ENCODE assay signal across 9 cellular contexts in genomic region chr19:49911381-49912145, GRCh38. TPM values are rescaled to one million over a fixed set of nuclear protein-coding genes. Genes with fewer than 3 reads are reported as not detected.
DNase-seq lines count a peak whose midpoint lies in the region; ATAC-seq, FAIRE-seq and TF ChIP-seq lines count a peak whose summit lies in the region.
"Had no signal": no experiment of that assay in that cellular context is flagged by ENCODE, and none has a peak within 500 bp of the region (broad histone marks: within the 10 kb centered on the region; RNA-seq: fewer than 3 reads in every experiment).

No MANE protein-coding gene starts in this region.

- BruUV-seq in IMR-90 (replicated peaks; lab: Mats Ljungman, UMichigan) (no TSS peak), K562 (replicated peaks; lab: Mats Ljungman, UMichigan) (no TSS peak)

- H2BK15ac ChIP-seq in IMR-90 (ENCODE audit: low read depth, low read length), result no peak overlapping the region

- peaks cover 63% of the 10 kb centered on the region for H3K36me3 ChIP-seq in IMR-90 (ENCODE audit: control insufficient read depth, insufficient read depth, low read length)
- H3K36me3 ChIP-seq in K562 (ENCODE audit: control insufficient read depth, insufficient read depth, low read length), result peaks cover 94% of the 10 kb centered on the region; the same call in 2 of the 3 replicates
- H3K36me3 ChIP-seq in osteoblast (ENCODE audit: insufficient read depth, low read length), result peaks cover 55% of the 10 kb centered on the region
- H3K36me3 ChIP-seq in suprapubic skin, result peaks cover 62% of the 10 kb centered on the region
- peaks cover 9% of the 10 kb centered on the region for H3K36me3 ChIP-seq in breast epithelium

- intact Hi-C loops in IMR-90 (cut with micrococcal nuclease) (no loop called here), K562 (cut with micrococcal nuclease) (no loop called here), breast epithelium (cut with DNase I; ENCODE audit: low total_unique reads) (no loop called here)

- CTCF ChIA-PET in IMR-90 (lab: Yijun Ruan, JAX), result no interaction called here
- CTCF ChIA-PET in K562 (lab: Yijun Ruan, JAX; ENCODE audit: low intra/inter-chr PET ratio), result no interaction called here

- H3K9me3 ChIP-seq in IMR-90 (ENCODE audit: control insufficient read depth, insufficient read depth, low read length) (no peaks in the 10 kb centered on the region), K562 (replicated peaks; ENCODE audit: control insufficient read depth, insufficient read depth, low read depth, low read length) (no peaks in the 10 kb centered on the region), osteoblast (ENCODE audit: low read depth, low read length) (no peaks in the 10 kb centered on the region), suprapubic skin (no peaks in the 10 kb centered on the region), breast epithelium (no peaks in the 10 kb centered on the region)

- H4K91ac ChIP-seq in IMR-90 (ENCODE audit: insufficient read depth, low read depth, low read length), result no peak overlapping the region

- in situ Hi-C loops in GM13976 (cut with MboI; ENCODE audit: low sequenced_read_pairs, unreplicated experiment), result no loop called here
- in situ Hi-C loops in IMR-90 (cut with MboI; ENCODE audit: low sequenced_read_pairs), result no loop called here
- in situ Hi-C loops in K562 (cut with MboI), result no loop called here

- H2BK5ac ChIP-seq in IMR-90 (ENCODE audit: low read depth, low read length, poor library complexity, severe bottlenecking), result no peak overlapping the region

- no peak overlapping the region for H3K14ac ChIP-seq in IMR-90 (replicated peaks; ENCODE audit: low read depth, low read length)

- H3K4me3 ChIP-seq in IMR-90 (ENCODE audit: insufficient read depth, low read depth, low read length), result no peak overlapping the region
- no peak overlapping the region for H3K4me3 ChIP-seq in K562
- no peak overlapping the region for H3K4me3 ChIP-seq in osteoblast (ENCODE audit: insufficient read depth, low read length)
- H3K4me3 ChIP-seq in suprapubic skin, result no peak overlapping the region
- no peak overlapping the region for H3K4me3 ChIP-seq in breast epithelium

- H3K27ac ChIP-seq in IMR-90 (ENCODE audit: insufficient read depth, low read length) (no peak overlapping the region), K562 (ENCODE audit: extremely low read depth, low read depth, low read length) (no peak overlapping the region), osteoblast (ENCODE audit: low read depth, low read length) (no peak overlapping the region), suprapubic skin (no peak overlapping the region), breast epithelium (peak overlapping the region in 1 of 2 donors; percentile 38)

- H3K79me2 ChIP-seq in K562 (ENCODE audit: control insufficient read depth, insufficient read depth, low read length) (peaks cover 56% of the 10 kb centered on the region), osteoblast (ENCODE audit: insufficient read depth, low read length) (peaks cover 37% of the 10 kb centered on the region)

- no peak for FAIRE-seq in K562 (lab: Jason Lieb, UNC)

- H3K4ac ChIP-seq in IMR-90 (ENCODE audit: low read depth, low read length), result no peak overlapping the region

- H3K56ac ChIP-seq in IMR-90 (ENCODE audit: extremely low read depth, insufficient read depth, low read length), result no peak overlapping the region

- H3K79me1 ChIP-seq in IMR-90 (ENCODE audit: low read depth in 1 of 2, low read length in 2 of 2), result peaks cover 15 to 79% of the 10 kb centered on the region in 2 experiments

- H2AK5ac ChIP-seq in IMR-90 (ENCODE audit: low read depth, low read length), result no peak overlapping the region

- no peak overlapping the region for H4K5ac ChIP-seq in IMR-90 (ENCODE audit: low read depth, low read length)

- peak overlapping the region; percentile 8 for H2AK9ac ChIP-seq in IMR-90 (replicated peaks; ENCODE audit: low read depth, low read length, poor library complexity)

- TF ChIP-seq EP300 in K562 (IDR thresholded peaks at IDR 0.05; ENCODE audit: low read length), result no peak
- TF ChIP-seq EP300 in suprapubic skin (IDR thresholded peaks at IDR 0.05), result no peak

- no peak overlapping the region for H4K8ac ChIP-seq in IMR-90 (ENCODE audit: low read depth in 2 of 2, low read length in 2 of 2)

- no peak overlapping the region for H3K18ac ChIP-seq in IMR-90 (ENCODE audit: low read depth, low read length)

- no peak overlapping the region for H3K9ac ChIP-seq in IMR-90 (ENCODE audit: low read depth, low read length)
- peak overlapping the region in 1 of 2 experiments; percentile 42; a peak in 1 of 4 replicates for H3K9ac ChIP-seq in K562 (ENCODE audit: insufficient read depth in 1 of 2, low read depth in 2 of 2, low read length in 2 of 2)

- TF ChIP-seq POLR2A in IMR-90 (IDR thresholded peaks at IDR 0.05; ENCODE audit: low read depth, low read length) (no peak), K562 (conservative IDR thresholded peaks at IDR 0.05) (peak; percentile 46; the same call in 1 of the 2 replicates), suprapubic skin (IDR thresholded peaks at IDR 0.05) (no peak), breast epithelium (IDR thresholded peaks at IDR 0.05) (no peak)

- TF ChIP-seq CTCF in GM13976 (IDR thresholded peaks at IDR 0.05; ENCODE audit: borderline replicate concordance, control extremely low read depth, extremely low read depth, insufficient read depth, missing control alignments) (no peak), IMR-90 (conservative IDR thresholded peaks at IDR 0.05; ENCODE audit: low read depth, low read length) (no peak), K562 (IDR thresholded peaks at IDR 0.05 in 2 of 3, conservative IDR thresholded peaks at IDR 0.05 in 1 of 3; ENCODE audit: insufficient read depth in 2 of 3, low read depth in 1 of 3, low read length in 3 of 3) (no peak), osteoblast (IDR thresholded peaks at IDR 0.05; ENCODE audit: extremely low read depth, low read depth, low read length) (no peak), suprapubic skin (IDR thresholded peaks at IDR 0.05) (no peak), breast epithelium (IDR thresholded peaks at IDR 0.05) (no peak)

- H4K20me1 ChIP-seq in IMR-90 (ENCODE audit: insufficient read depth, low read length) (peaks cover 36% of the 10 kb centered on the region), K562 (replicated peaks; ENCODE audit: control insufficient read depth, insufficient read depth, low read length) (peaks cover 44% of the 10 kb centered on the region), osteoblast (ENCODE audit: insufficient read depth, low read length) (peaks cover 36% of the 10 kb centered on the region)

- no peak overlapping the region for H2BK20ac ChIP-seq in IMR-90 (ENCODE audit: low read depth, low read length)

- H3K27me3 ChIP-seq in IMR-90 (ENCODE audit: control insufficient read depth, insufficient read depth, low read length), result no peaks in the 10 kb centered on the region
- no peaks in the 10 kb centered on the region for H3K27me3 ChIP-seq in K562 (ENCODE audit: control insufficient read depth in 2 of 2, insufficient read depth in 2 of 2, low read length in 2 of 2)
- H3K27me3 ChIP-seq in osteoblast (ENCODE audit: insufficient read depth, low read length), result no peaks in the 10 kb centered on the region
- no peaks in the 10 kb centered on the region for H3K27me3 ChIP-seq in suprapubic skin
- H3K27me3 ChIP-seq in breast epithelium, result no peaks in the 10 kb centered on the region

- dilution Hi-C loops in IMR-90 (cut with HindIII; ENCODE audit: low sequenced_read_pairs, unreplicated experiment), result no loop called here

- H3K4me2 ChIP-seq in IMR-90 (ENCODE audit: low read depth, low read length) (no peak overlapping the region), K562 (ENCODE audit: insufficient read depth, low read length) (no peak overlapping the region), osteoblast (ENCODE audit: insufficient read depth, low read length) (no peak overlapping the region)

- H3K4me1 ChIP-seq in IMR-90 (ENCODE audit: control insufficient read depth, insufficient read depth, low read length) (peaks cover 3% of the 10 kb centered on the region), K562 (replicated peaks in 1 of 2; ENCODE audit: control insufficient read depth in 2 of 2, insufficient read depth in 2 of 2, low read length in 2 of 2) (peaks cover 0 to 23% of the 10 kb centered on the region in 2 experiments; a peak in 2 of 5 replicates), osteoblast (ENCODE audit: insufficient read depth, low read length) (peaks cover 3% of the 10 kb centered on the region), suprapubic skin (no peaks in the 10 kb centered on the region), breast epithelium (no peaks in the 10 kb centered on the region)

- ATAC-seq in IMR-90 (ENCODE audit: low read depth), result no peak
- ATAC-seq in K562, result no peak

- H3K23ac ChIP-seq in IMR-90 (ENCODE audit: low read depth, low read length), result no peak overlapping the region

- no peak overlapping the region for H2BK120ac ChIP-seq in IMR-90 (ENCODE audit: low read depth, low read length)

- WGBS in IMR-90 (ENCODE audit: extremely low coverage in 2 of 2, insufficient read length in 1 of 2), 2 experiments, result 89% methylated on average over 5 of the region's 9 CpGs; no CpG with 5 or more reads in 1 of the 2 experiments
- 86% methylated on average over 7 of the region's 9 CpGs for WGBS in K562 (ENCODE audit: insufficient coverage, low coverage, missing lambda C conversion rate)
- 48% methylated on average over 9 of the region's 9 CpGs for WGBS in suprapubic skin

- no peak for TF ChIP-seq RAD21 in IMR-90 (IDR thresholded peaks at IDR 0.05; ENCODE audit: low read length)
- TF ChIP-seq RAD21 in K562 (CRISPR knock-in tag; conservative IDR thresholded peaks at IDR 0.05 in 1 of 2, IDR thresholded peaks at IDR 0.05 in 1 of 2), result no peak

- DNase-seq in GM13976 (ENCODE audit: low spot score) (peak; percentile 83), IMR-90 (peak; percentile 52), K562 (ENCODE audit: extremely low read depth in 1 of 4, low spot score in 3 of 4) (no peak), osteoblast (ENCODE audit: insufficient read length, low spot score, missing footprints) (peak; percentile 76), suprapubic skin (ENCODE audit: low spot score in 2 of 2) (no peak), mucosa of gallbladder (ENCODE audit: low spot score) (no peak), NCI-H526 (lab: John Stamatoyannopoulos, UW) (no peak), breast epithelium (ENCODE audit: low spot score in 2 of 2) (no peak)
- DNase-seq: effector CD4-positive, alpha-beta T cell had no signal

- POLR2A ChIA-PET in IMR-90 (lab: Charles Lee; ENCODE audit: unreplicated experiment) (no interaction called here), K562 (lab: Yijun Ruan, JAX) (interaction anchor here (0.5 to 13.2 kb wide), 7 partner anchors 9 to 417 kb away, joined by 3 to 105 read pairs (median 5); partner anchors contain the start of genes ATF5 and NUP62)

- no peak overlapping the region for H2AFZ ChIP-seq in IMR-90 (replicated peaks; ENCODE audit: low read length, poor library complexity)
- H2AFZ ChIP-seq in K562 (ENCODE audit: low read depth, low read length), result no peak overlapping the region
- no peak overlapping the region for H2AFZ ChIP-seq in osteoblast (ENCODE audit: low read length)

- H3K9me1 ChIP-seq in IMR-90 (ENCODE audit: insufficient read depth, low read length), result peaks cover 15% of the 10 kb centered on the region
- H3K9me1 ChIP-seq in K562 (ENCODE audit: control insufficient read depth, insufficient read depth, low read length), result no peaks in the 10 kb centered on the region

RNA-seq across cellular contexts. Expression of gene IL4I1, which starts 14.9 kb away (rescaled TPM):
- under 0.01 and 0.36 TPM in 2 replicates for total RNA-seq in IMR-90 (2012; rRNA removed)
- 0.27 and 0.31 TPM in 2 replicates for polyA plus RNA-seq in IMR-90 (2012; rRNA removed)
- 0.29 and 0.48 TPM in 2 replicates for polyA plus RNA-seq in IMR-90 (2012; cell fraction: cytosol; rRNA removed)
- polyA plus RNA-seq in IMR-90 (2012; cell fraction: nucleus; rRNA removed; ENCODE audit: low replicate concordance), result 0.24 and 0.60 TPM in 2 replicates
- 0.93 TPM in 1 of 2 replicates, not detected in the other for total RNA-seq in K562 (2011; cell fraction: chromatin; rRNA removed; ENCODE audit: low replicate concordance)
- total RNA-seq in K562 (2011; cell fraction: nucleolus; rRNA removed), result 1.8 TPM in 2 replicates
- 0.37 and 0.46 TPM in 2 replicates for total RNA-seq in K562 (2011; cell fraction: nucleoplasm; rRNA removed)
- total RNA-seq in K562 (2014; rRNA removed), result 0.90 and 0.95 TPM in 2 replicates
- total RNA-seq in K562 (2014; rRNA removed; fragmentation: Illumina TruSeq; extraction: Trizol), result 0.33 TPM in 1 of 2 replicates, not detected in the other
- 0.19 and 0.43 TPM in 2 replicates for total RNA-seq in K562 (2015; rRNA removed; fragmentation: Illumina TruSeq; extraction: Trizol)
- 0.55 and 0.76 TPM in 2 replicates for total RNA-seq in K562 (2021)
- polyA plus RNA-seq in K562 (2011; rRNA removed), result 0.06 and 0.31 TPM in 2 replicates
- polyA plus RNA-seq in K562 (2011; cell fraction: cytosol; rRNA removed), result 0.04 and 0.36 TPM in 2 replicates
- polyA plus RNA-seq in K562 (2011; cell fraction: nucleus; rRNA removed), result 0.24 and 0.27 TPM in 2 replicates
- 0.50 and 0.56 TPM in 2 replicates for polyA plus RNA-seq in K562 (2012)
- polyA plus RNA-seq in K562 (2014; fragmentation: Illumina TruSeq; extraction: Trizol), result 0.15 TPM in 1 of 2 replicates, not detected in the other
- polyA plus RNA-seq in K562 (2014; fragmentation: Nextera tagmentation; extraction: Ambion mirVana), result under 1 TPM in 1 of 2 experiments, not detected in 1; 0.13 TPM
- 0.09 and 0.44 TPM in 2 replicates for polyA plus RNA-seq in K562 (2014; rRNA removed)
- 0.11 TPM in 1 of 2 replicates, not detected in the other for polyA minus RNA-seq in K562 (2011; rRNA and poly(A)+ RNA removed)
- 0.67 and 0.73 TPM in 2 replicates for polyA minus RNA-seq in K562 (2011; cell fraction: cytosol; rRNA and poly(A)+ RNA removed)
- 0.67 and 0.81 TPM in 2 replicates for polyA minus RNA-seq in K562 (2011; cell fraction: nucleus; rRNA and poly(A)+ RNA removed)
- 0.29 and 1.4 TPM in 2 replicates for total RNA-seq in osteoblast
- under 1 TPM in 1 of 4 donors, not detected in 3; 0.89 TPM for total RNA-seq in suprapubic skin
- total RNA-seq in mucosa of gallbladder, result 0.81 TPM
- 1 to 10 TPM in 1 of 3 donors, under 1 TPM in 2; 0.48 to 2.2 (median 0.66) TPM for total RNA-seq in breast epithelium

RNA-seq across cellular contexts. Expression of gene ATF5, which starts 17.4 kb away (rescaled TPM):
- 2.7 and 3.3 TPM in 2 replicates for total RNA-seq in IMR-90 (2012; rRNA removed)
- 13.3 and 15.7 TPM in 2 replicates for polyA plus RNA-seq in IMR-90 (2012; rRNA removed)
- polyA plus RNA-seq in IMR-90 (2012; cell fraction: cytosol; rRNA removed), result 14.8 and 22.7 TPM in 2 replicates
- polyA plus RNA-seq in IMR-90 (2012; cell fraction: nucleus; rRNA removed; ENCODE audit: low replicate concordance), result 22.9 and 36.5 TPM in 2 replicates
- 9.2 and 9.5 TPM in 2 replicates for total RNA-seq in K562 (2011; cell fraction: chromatin; rRNA removed; ENCODE audit: low replicate concordance)
- total RNA-seq in K562 (2011; cell fraction: nucleolus; rRNA removed), result 5.7 and 9.2 TPM in 2 replicates
- 10.9 and 12.4 TPM in 2 replicates for total RNA-seq in K562 (2011; cell fraction: nucleoplasm; rRNA removed)
- total RNA-seq in K562 (2014; rRNA removed), result 20.5 and 21.7 TPM in 2 replicates
- total RNA-seq in K562 (2014; rRNA removed; fragmentation: Illumina TruSeq; extraction: Trizol), result 10.8 and 11.1 TPM in 2 replicates
- total RNA-seq in K562 (2015; rRNA removed; fragmentation: Illumina TruSeq; extraction: Trizol), result 11.1 and 13.0 TPM in 2 replicates
- 52.4 and 57.6 TPM in 2 replicates for total RNA-seq in K562 (2021)
- 3.0 and 5.9 TPM in 2 replicates for polyA plus RNA-seq in K562 (2011; rRNA removed)
- 4.5 and 8.9 TPM in 2 replicates for polyA plus RNA-seq in K562 (2011; cell fraction: cytosol; rRNA removed)
- polyA plus RNA-seq in K562 (2011; cell fraction: nucleus; rRNA removed), result 6.4 and 6.8 TPM in 2 replicates
- 38.4 and 739 TPM in 2 replicates for polyA plus RNA-seq in K562 (2012)
- polyA plus RNA-seq in K562 (2014; fragmentation: Illumina TruSeq; extraction: Trizol), result 30.7 and 53.3 TPM in 2 replicates
- polyA plus RNA-seq in K562 (2014; fragmentation: Nextera tagmentation; extraction: Ambion mirVana), result 1 to 10 TPM; 3.8 to 5.2 TPM
- 39.6 and 42.8 TPM in 2 replicates for polyA plus RNA-seq in K562 (2014; rRNA removed)
- 0.74 and 1.9 TPM in 2 replicates for polyA minus RNA-seq in K562 (2011; rRNA and poly(A)+ RNA removed)
- 2.4 and 4.5 TPM in 2 replicates for polyA minus RNA-seq in K562 (2011; cell fraction: cytosol; rRNA and poly(A)+ RNA removed)
- polyA minus RNA-seq in K562 (2011; cell fraction: nucleus; rRNA and poly(A)+ RNA removed), result 0.54 and 0.89 TPM in 2 replicates
- 6.2 and 8.3 TPM in 2 replicates for total RNA-seq in osteoblast
- 1 to 10 TPM; 4.5 to 9.1 (median 6.7) TPM for total RNA-seq in suprapubic skin
- total RNA-seq in mucosa of gallbladder, result 20.2 TPM
- 10 to 100 TPM in 1 of 3 donors, 1 to 10 TPM in 2; 5.9 to 20.0 (median 8.2) TPM for total RNA-seq in breast epithelium

RNA-seq across cellular contexts. Expression of gene NUP62, which starts 17.7 kb away (rescaled TPM):
- total RNA-seq in IMR-90 (2012; rRNA removed) (21.3 and 26.4 TPM in 2 replicates), K562 (2014; rRNA removed) (78.5 and 101 TPM in 2 replicates), K562 (2014; rRNA removed; fragmentation: Illumina TruSeq; extraction: Trizol) (49.1 and 51.3 TPM in 2 replicates), K562 (2015; rRNA removed; fragmentation: Illumina TruSeq; extraction: Trizol) (68.0 and 70.2 TPM in 2 replicates), K562 (2021) (109 and 118 TPM in 2 replicates), osteoblast (21.2 and 22.8 TPM in 2 replicates), suprapubic skin (10 to 100 TPM; 40.3 to 46.2 (median 44.6) TPM), mucosa of gallbladder (45.9 TPM), breast epithelium (10 to 100 TPM; 30.9 to 41.0 (median 36.4) TPM)
- polyA plus RNA-seq in IMR-90 (2012; rRNA removed) (29.7 and 32.4 TPM in 2 replicates), K562 (2011; rRNA removed) (20.8 and 27.4 TPM in 2 replicates), K562 (2014; fragmentation: Illumina TruSeq; extraction: Trizol) (89.2 and 102 TPM in 2 replicates), K562 (2014; fragmentation: Nextera tagmentation; extraction: Ambion mirVana) (10 to 100 TPM; 16.9 to 20.7 TPM), K562 (2014; rRNA removed) (66.0 and 71.8 TPM in 2 replicates)
- 15.8 and 24.2 TPM in 2 replicates for polyA plus RNA-seq in IMR-90 (2012; cell fraction: cytosol; rRNA removed)
- 26.5 and 28.5 TPM in 2 replicates for polyA plus RNA-seq in IMR-90 (2012; cell fraction: nucleus; rRNA removed; ENCODE audit: low replicate concordance)
- total RNA-seq in K562 (2011; cell fraction: chromatin; rRNA removed; ENCODE audit: low replicate concordance), result 61.1 and 124 TPM in 2 replicates
- 57.5 and 59.2 TPM in 2 replicates for total RNA-seq in K562 (2011; cell fraction: nucleolus; rRNA removed)
- 77.8 and 90.7 TPM in 2 replicates for total RNA-seq in K562 (2011; cell fraction: nucleoplasm; rRNA removed)
- 24.2 and 45.3 TPM in 2 replicates for polyA plus RNA-seq in K562 (2011; cell fraction: cytosol; rRNA removed)
- 21.8 and 35.3 TPM in 2 replicates for polyA plus RNA-seq in K562 (2011; cell fraction: nucleus; rRNA removed)
- 51.8 and 87.1 TPM in 2 replicates for polyA plus RNA-seq in K562 (2012)
- polyA minus RNA-seq in K562 (2011; rRNA and poly(A)+ RNA removed), result 14.2 and 15.0 TPM in 2 replicates
- 25.2 and 30.2 TPM in 2 replicates for polyA minus RNA-seq in K562 (2011; cell fraction: cytosol; rRNA and poly(A)+ RNA removed)
- polyA minus RNA-seq in K562 (2011; cell fraction: nucleus; rRNA and poly(A)+ RNA removed), result 12.9 and 13.6 TPM in 2 replicates

RNA-seq across cellular contexts. Expression of gene TBC1D17, which starts 34.1 kb away (rescaled TPM):
- total RNA-seq in IMR-90 (2012; rRNA removed), result 1.1 and 1.4 TPM in 2 replicates
- 26.8 and 27.8 TPM in 2 replicates for polyA plus RNA-seq in IMR-90 (2012; rRNA removed)
- 18.6 and 33.5 TPM in 2 replicates for polyA plus RNA-seq in IMR-90 (2012; cell fraction: cytosol; rRNA removed)
- 40.7 and 82.6 TPM in 2 replicates for polyA plus RNA-seq in IMR-90 (2012; cell fraction: nucleus; rRNA removed; ENCODE audit: low replicate concordance)
- total RNA-seq in K562 (2011; cell fraction: chromatin; rRNA removed; ENCODE audit: low replicate concordance), result 34.8 and 78.7 TPM in 2 replicates
- total RNA-seq in K562 (2011; cell fraction: nucleolus; rRNA removed), result 40.9 and 43.4 TPM in 2 replicates
- 33.2 and 34.5 TPM in 2 replicates for total RNA-seq in K562 (2011; cell fraction: nucleoplasm; rRNA removed)
- 3.8 and 6.8 TPM in 2 replicates for total RNA-seq in K562 (2014; rRNA removed)
- 2.6 and 3.2 TPM in 2 replicates for total RNA-seq in K562 (2014; rRNA removed; fragmentation: Illumina TruSeq; extraction: Trizol)
- total RNA-seq in K562 (2015; rRNA removed; fragmentation: Illumina TruSeq; extraction: Trizol), result 2.4 and 3.5 TPM in 2 replicates
- 14.2 and 16.0 TPM in 2 replicates for total RNA-seq in K562 (2021)
- polyA plus RNA-seq in K562 (2011; rRNA removed), result 7.4 and 10.5 TPM in 2 replicates
- 8.7 and 14.7 TPM in 2 replicates for polyA plus RNA-seq in K562 (2011; cell fraction: cytosol; rRNA removed)
- polyA plus RNA-seq in K562 (2011; cell fraction: nucleus; rRNA removed), result 33.2 and 48.4 TPM in 2 replicates
- 15.8 and 16.9 TPM in 2 replicates for polyA plus RNA-seq in K562 (2012)
- 8.7 and 11.7 TPM in 2 replicates for polyA plus RNA-seq in K562 (2014; fragmentation: Illumina TruSeq; extraction: Trizol)
- under 1 TPM; 0.42 to 0.46 TPM for polyA plus RNA-seq in K562 (2014; fragmentation: Nextera tagmentation; extraction: Ambion mirVana)
- 14.7 and 18.2 TPM in 2 replicates for polyA plus RNA-seq in K562 (2014; rRNA removed)
- polyA minus RNA-seq in K562 (2011; rRNA and poly(A)+ RNA removed), result 5.7 and 7.2 TPM in 2 replicates
- 9.1 and 9.2 TPM in 2 replicates for polyA minus RNA-seq in K562 (2011; cell fraction: cytosol; rRNA and poly(A)+ RNA removed)
- polyA minus RNA-seq in K562 (2011; cell fraction: nucleus; rRNA and poly(A)+ RNA removed), result 12.3 and 15.3 TPM in 2 replicates
- total RNA-seq in osteoblast, result 21.4 and 26.5 TPM in 2 replicates
- total RNA-seq in suprapubic skin, result 10 to 100 TPM; 40.5 to 93.4 (median 59.4) TPM
- 68.1 TPM for total RNA-seq in mucosa of gallbladder
- total RNA-seq in breast epithelium, result 10 to 100 TPM; 21.0 to 31.8 (median 30.4) TPM

RNA-seq across cellular contexts. Expression of gene AKT1S1, which starts 34.4 kb away (rescaled TPM):
- total RNA-seq in IMR-90 (2012; rRNA removed), result 3.6 and 5.0 TPM in 2 replicates
- polyA plus RNA-seq in IMR-90 (2012; rRNA removed), result 54.4 and 68.7 TPM in 2 replicates
- polyA plus RNA-seq in IMR-90 (2012; cell fraction: cytosol; rRNA removed), result 58.5 and 76.0 TPM in 2 replicates
- 78.4 and 102 TPM in 2 replicates for polyA plus RNA-seq in IMR-90 (2012; cell fraction: nucleus; rRNA removed; ENCODE audit: low replicate concordance)
- total RNA-seq in K562 (2011; cell fraction: chromatin; rRNA removed; ENCODE audit: low replicate concordance), result 24.5 and 49.9 TPM in 2 replicates
- total RNA-seq in K562 (2011; cell fraction: nucleolus; rRNA removed), result 34.3 and 39.9 TPM in 2 replicates
- total RNA-seq in K562 (2011; cell fraction: nucleoplasm; rRNA removed), result 26.9 and 29.9 TPM in 2 replicates
- 25.7 and 33.8 TPM in 2 replicates for total RNA-seq in K562 (2014; rRNA removed)
- 5.7 and 6.9 TPM in 2 replicates for total RNA-seq in K562 (2014; rRNA removed; fragmentation: Illumina TruSeq; extraction: Trizol)
- 13.5 and 14.4 TPM in 2 replicates for total RNA-seq in K562 (2015; rRNA removed; fragmentation: Illumina TruSeq; extraction: Trizol)
- 50.1 and 50.3 TPM in 2 replicates for total RNA-seq in K562 (2021)
- 17.1 and 22.4 TPM in 2 replicates for polyA plus RNA-seq in K562 (2011; rRNA removed)
- polyA plus RNA-seq in K562 (2011; cell fraction: cytosol; rRNA removed), result 34.5 and 68.9 TPM in 2 replicates
- polyA plus RNA-seq in K562 (2011; cell fraction: nucleus; rRNA removed), result 33.2 and 55.4 TPM in 2 replicates
- 31.8 and 37.6 TPM in 2 replicates for polyA plus RNA-seq in K562 (2012)
- 39.0 and 40.7 TPM in 2 replicates for polyA plus RNA-seq in K562 (2014; fragmentation: Illumina TruSeq; extraction: Trizol)
- polyA plus RNA-seq in K562 (2014; fragmentation: Nextera tagmentation; extraction: Ambion mirVana), result 1 to 10 TPM; 1.2 TPM
- 38.2 and 45.4 TPM in 2 replicates for polyA plus RNA-seq in K562 (2014; rRNA removed)
- polyA minus RNA-seq in K562 (2011; rRNA and poly(A)+ RNA removed), result 7.8 and 10.3 TPM in 2 replicates
- polyA minus RNA-seq in K562 (2011; cell fraction: cytosol; rRNA and poly(A)+ RNA removed), result 17.4 and 21.4 TPM in 2 replicates
- 18.2 and 22.4 TPM in 2 replicates for polyA minus RNA-seq in K562 (2011; cell fraction: nucleus; rRNA and poly(A)+ RNA removed)
- total RNA-seq in osteoblast, result 13.3 and 13.4 TPM in 2 replicates
- total RNA-seq in suprapubic skin, result 10 to 100 TPM; 19.3 to 25.1 (median 20.0) TPM
- total RNA-seq in mucosa of gallbladder, result 48.5 TPM
- total RNA-seq in breast epithelium, result 10 to 100 TPM; 11.9 to 13.8 (median 12.5) TPM

Comparison
In these comparisons a context has a peak if more than half of its experiments do, and no peak if none do; other contexts are left out.
1. DNase-seq: peak in GM13976 (single experiment), IMR-90 (single experiment) and osteoblast (single experiment); none in K562 (0 of 4), suprapubic skin (0 of 2), mucosa of gallbladder (single experiment), NCI-H526 (0 of 2) and breast epithelium (0 of 2).